10 cellular contexts compared by ENCODE assay signal in genomic region chr6:116971959-116972358, GRCh38.
DNase-seq lines count a peak whose midpoint lies in the region; ATAC-seq and TF ChIP-seq lines count a peak whose summit lies in the region.
"Had no signal": no experiment of that assay in that cellular context is flagged by ENCODE, and none has a peak within 500 bp of the region (broad histone marks: within the 10 kb centered on the region; RNA-seq: fewer than 3 reads in every experiment).

No MANE protein-coding gene starts in this region.

- no peaks in the 10 kb centered on the region for H3K4me1 Mint-ChIP-seq in activated T-helper 1 cell treated with anti-CD3 and anti-CD28 coated beads, Interleukin-12 subunit alpha, Interleukin-12 subunit beta, Interleukin-2, Interleukin-4 antibody, amounts not matched to agents 30 ng/mL and 10 ng/mL and 1 ng/mL, durations not matched to agents 14 hours and 24 hours and 36 hours (ENCODE audit: low read depth)

- ATAC-seq in GM18502 (IDR thresholded peaks at IDR 0.05; ENCODE audit: poor library complexity, unreplicated experiment) (peak; percentile 77), HG03025 (IDR thresholded peaks at IDR 0.05; ENCODE audit: low FRiP score, unreplicated experiment) (peak; percentile 53), left lobe of liver (peak; percentile 75)

- no peaks in the 10 kb centered on the region for H3K9me3 Mint-ChIP-seq in activated T-helper 1 cell treated with anti-CD3 and anti-CD28 coated beads, Interleukin-12 subunit alpha, Interleukin-12 subunit beta, Interleukin-2, Interleukin-4 antibody, amounts not matched to agents 30 ng/mL and 10 ng/mL and 1 ng/mL, durations not matched to agents 14 hours and 24 hours and 36 hours
- H3K9me3 Mint-ChIP-seq: T-helper 1 cell treated with Interleukin-12 subunit alpha and Interleukin-12 subunit beta and Interleukin-4 antibody, amounts not matched to agents 30 μg/mL and 1 μg/mL, for 36 hours had no signal

- no peak overlapping the region for H3K4me3 ChIP-seq in ascending aorta

- H3K27me3 Mint-ChIP-seq in activated T-helper 1 cell treated with anti-CD3 and anti-CD28 coated beads, Interleukin-12 subunit alpha, Interleukin-12 subunit beta, Interleukin-2, Interleukin-4 antibody, amounts not matched to agents 30 ng/mL and 10 ng/mL and 1 ng/mL, durations not matched to agents 14 hours and 24 hours and 36 hours (ENCODE audit: insufficient read depth), result no peaks in the 10 kb centered on the region

- no peaks in the 10 kb centered on the region for H3K9me3 ChIP-seq in ascending aorta
- H3K9me3 ChIP-seq: neutrophil had no signal

- intact Hi-C loops in ascending aorta (cut with DNase I), result no loop called here
- intact Hi-C loops in activated T-helper 1 cell treated with anti-CD3 and anti-CD28 coated beads, Interleukin-12 subunit alpha, Interleukin-12 subunit beta, Interleukin-2, Interleukin-4 antibody, amounts not matched to agents 30 ng/mL and 10 ng/mL and 1 ng/mL, durations not matched to agents 14 hours and 24 hours and 36 hours (cut with micrococcal nuclease), result loop anchor here (2.0 kb wide), 2 partner anchors 217 to 633 kb away; no protein-coding TSS in a partner anchor

- no peak overlapping the region for H3K27ac ChIP-seq in C4-2B
- H3K27ac ChIP-seq in ascending aorta, result no peak overlapping the region
- H3K27ac ChIP-seq: neutrophil had no signal

- no peak overlapping the region for H3K27ac Mint-ChIP-seq in activated T-helper 1 cell treated with anti-CD3 and anti-CD28 coated beads, Interleukin-12 subunit alpha, Interleukin-12 subunit beta, Interleukin-2, Interleukin-4 antibody, amounts not matched to agents 30 ng/mL and 10 ng/mL and 1 ng/mL, durations not matched to agents 14 hours and 24 hours and 36 hours
- H3K27ac Mint-ChIP-seq: T-helper 1 cell treated with Interleukin-12 subunit alpha and Interleukin-12 subunit beta and Interleukin-4 antibody, amounts not matched to agents 30 μg/mL and 1 μg/mL, for 36 hours had no signal

- TF ChIP-seq CTCF in C4-2B (conservative IDR thresholded peaks at IDR 0.05), result peak; percentile 68
- peak in 2 of 3 experiments; percentile 29 to 49 for TF ChIP-seq CTCF in ascending aorta (IDR thresholded peaks at IDR 0.05)

- H3K27me3 ChIP-seq in ascending aorta, result no peaks in the 10 kb centered on the region
- H3K27me3 ChIP-seq: neutrophil had no signal

- DNase-seq in NCI-H2081 treated with DMSO at 0.1 percent for 48 hours (lab: John Stamatoyannopoulos, UW) (peak; percentile 8), ascending aorta (ENCODE audit: low spot score in 2 of 2) (no peak), left lobe of liver (ENCODE audit: low spot score) (no peak)
- DNase-seq in activated T-helper 1 cell treated with anti-CD3 and anti-CD28 coated beads, Interleukin-12 subunit alpha, Interleukin-12 subunit beta, Interleukin-2, Interleukin-4 antibody, amounts not matched to agents 30 ng/mL and 10 ng/mL and 1 ng/mL, durations not matched to agents 14 hours and 24 hours and 36 hours (ENCODE audit: low spot score), result no peak
- DNase-seq in stimulated activated naive CD4-positive, alpha-beta T cell (lab: John Stamatoyannopoulos, UW), result no peak

- H3K4me3 Mint-ChIP-seq in activated T-helper 1 cell treated with anti-CD3 and anti-CD28 coated beads, Interleukin-12 subunit alpha, Interleukin-12 subunit beta, Interleukin-2, Interleukin-4 antibody, amounts not matched to agents 30 ng/mL and 10 ng/mL and 1 ng/mL, durations not matched to agents 14 hours and 24 hours and 36 hours, result no peak overlapping the region
- H3K4me3 Mint-ChIP-seq: T-helper 1 cell treated with Interleukin-12 subunit alpha and Interleukin-12 subunit beta and Interleukin-4 antibody, amounts not matched to agents 30 μg/mL and 1 μg/mL, for 36 hours had no signal

- no peaks in the 10 kb centered on the region for H3K36me3 Mint-ChIP-seq in activated T-helper 1 cell treated with anti-CD3 and anti-CD28 coated beads, Interleukin-12 subunit alpha, Interleukin-12 subunit beta, Interleukin-2, Interleukin-4 antibody, amounts not matched to agents 30 ng/mL and 10 ng/mL and 1 ng/mL, durations not matched to agents 14 hours and 24 hours and 36 hours (ENCODE audit: low read depth)

- H3K4me1 ChIP-seq in ascending aorta, result no peaks in the 10 kb centered on the region

- H3K36me3 ChIP-seq in ascending aorta, result no peaks in the 10 kb centered on the region
- H3K36me3 ChIP-seq: neutrophil had no signal
